8 cellular contexts compared by ENCODE assay signal in genomic region chr5:157290981-157291711, GRCh38. TPM values are rescaled to one million over a fixed set of nuclear protein-coding genes. Genes with fewer than 3 reads are reported as not detected.
DNase-seq lines count a peak whose midpoint lies in the region; ATAC-seq and TF ChIP-seq lines count a peak whose summit lies in the region.

No MANE protein-coding gene starts in this region.

- H3K4me1 Mint-ChIP-seq in natural killer cell = peaks cover 68 to 73% of the 10 kb centered on the region in 2 donors

- peak overlapping the region; percentile 71 to 75 for H3K27ac Mint-ChIP-seq in natural killer cell

- DNase-seq in stimulated activated CD4-positive, alpha-beta T cell treated with anti-CD3 and anti-CD28 coated beads, Interleukin-15, amount 100 ng/mL, for 24 hours = peak; percentile 46
- DNase-seq in stimulated activated CD4-positive, alpha-beta T cell treated with anti-CD3 and anti-CD28 coated beads, Interleukin-12 subunit alpha, Interleukin-12 subunit beta, amount 100 ng/mL, for 4 hours = no peak
- DNase-seq in activated CD8-positive, alpha-beta memory T cell treated with anti-CD3 and anti-CD28 coated beads, Interleukin-2, amount 50 U/mL, for 48 hours = peak; percentile 58
- DNase-seq in natural killer cell = no peak
- no peak for DNase-seq in T-helper 9 cell
- DNase-seq in NCI-H2196 treated with DMSO at 0.1 percent for 48 hours (lab: John Stamatoyannopoulos, UW; ENCODE audit: unreplicated experiment) = no peak
- no peak for DNase-seq in iPS-NIHi11 (ENCODE audit: low spot score)

- TF ChIP-seq CTCF in natural killer cell (IDR thresholded peaks at IDR 0.05) = no peak

- H3K4me3 Mint-ChIP-seq in natural killer cell = peak overlapping the region; percentile 25

- no peaks in the 10 kb centered on the region for H3K9me3 Mint-ChIP-seq in natural killer cell

- H3K27me3 Mint-ChIP-seq in natural killer cell (ENCODE audit: low read depth in 2 of 2) = no peaks in the 10 kb centered on the region

- intact Hi-C loops in natural killer cell (cut with micrococcal nuclease) = loop anchor here (5.0 kb wide), 1 partner anchor 39 kb away; no protein-coding TSS in a partner anchor

- ATAC-seq in HG03060 (IDR thresholded peaks at IDR 0.05; ENCODE audit: low read depth, unreplicated experiment) = peak; percentile 96
- ATAC-seq in natural killer cell = peak; percentile 48 to 50 (median 49)

- peaks cover 9% of the 10 kb centered on the region for H3K36me3 Mint-ChIP-seq in natural killer cell

RNA-seq across cellular contexts. Expression of gene CYFIP2, which starts 25.2 kb away (rescaled TPM):
- 100 to 1,000 TPM; 464 to 542 (median 532) TPM for total RNA-seq in natural killer cell

Comparison
In these comparisons a context has a peak if more than half of its experiments do, and no peak if none do; other contexts are left out.
1. DNase-seq: peak in stimulated activated CD4-positive, alpha-beta T cell treated with anti-CD3 and anti-CD28 coated beads, Interleukin-15, amount 100 ng/mL, for 24 hours (single experiment) and activated CD8-positive, alpha-beta memory T cell treated with anti-CD3 and anti-CD28 coated beads, Interleukin-2, amount 50 U/mL, for 48 hours (single experiment); none in stimulated activated CD4-positive, alpha-beta T cell treated with anti-CD3 and anti-CD28 coated beads, Interleukin-12 subunit alpha, Interleukin-12 subunit beta, amount 100 ng/mL, for 4 hours (single experiment), natural killer cell (single experiment), T-helper 9 cell (single experiment), NCI-H2196 treated with DMSO at 0.1 percent for 48 hours (single experiment) and iPS-NIHi11 (single experiment).